27 cellular contexts compared by ENCODE assay signal in the genomic region with DNA sequence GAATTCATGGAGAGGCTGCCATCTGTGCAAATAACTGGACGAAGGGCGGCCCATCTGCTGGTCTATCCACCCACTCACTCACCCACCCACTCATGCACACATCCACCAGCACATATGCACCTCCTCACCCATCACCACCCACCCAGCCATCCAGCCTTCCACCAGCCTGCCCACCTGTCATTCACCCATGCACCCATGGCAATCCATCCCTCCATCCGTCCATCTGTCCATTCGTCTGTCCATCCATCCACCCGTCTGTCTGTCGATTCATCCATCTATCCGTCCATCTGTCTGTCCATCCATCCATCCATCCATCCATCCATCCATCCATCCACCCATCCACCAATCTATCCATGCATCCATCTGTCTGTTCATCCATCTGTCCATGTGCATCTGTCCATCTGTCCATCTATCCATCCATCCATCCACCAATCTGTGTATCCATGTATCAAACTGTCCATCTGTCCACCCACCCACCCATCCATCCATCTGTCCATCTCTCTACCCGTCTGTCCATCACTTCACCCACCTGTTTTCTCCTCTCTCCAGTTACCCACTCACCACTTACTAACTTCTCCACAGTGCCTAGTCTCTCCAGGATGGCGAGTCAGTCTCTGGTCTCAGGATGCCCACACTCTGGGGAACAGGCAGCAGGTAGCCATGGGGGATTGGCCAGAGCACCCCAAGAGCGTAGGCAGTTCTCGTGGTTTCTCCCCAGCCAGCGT. TPM values are rescaled to one million over a fixed set of nuclear protein-coding genes. Genes with fewer than 3 reads are reported as not detected.
"Had no signal": no experiment of that assay in that cellular context is flagged by ENCODE, and none has a peak within 500 bp of the region (broad histone marks: within the 10 kb centered on the region; RNA-seq: fewer than 3 reads in every experiment).

No MANE protein-coding gene starts in this region.

- H3K36me3 Mint-ChIP-seq: activated naive CD4-positive, alpha-beta T cell treated with anti-CD3 and anti-CD28 coated beads, Interleukin-2, amount 50 U/mL, for 72 hours; brain had no signal

- DNase-seq: activated CD4-positive, alpha-beta T cell treated with anti-CD3 and anti-CD28 coated beads for 4 hours; activated CD8-positive, alpha-beta T cell treated with anti-CD3 and anti-CD28 coated beads for 36 hours; activated effector memory CD4-positive, alpha-beta T cell treated with Interleukin-2 at 50 U/mL for 16 hours; activated naive CD4-positive, alpha-beta T cell; activated naive CD8-positive, alpha-beta T cell treated with anti-CD3 and anti-CD28 coated beads, Interleukin-2, amount 50 U/mL, for 24 hours; activated T-cell treated with anti-CD3 and anti-CD28 coated beads, Interleukin-2, amount 50 U/mL, for 24 hours; amniotic stem cell; Karpas-422; MM.1S; NCI-H1105; NCI-H1436; NCI-H1694 treated with DMSO at 0.1 percent for 48 hours; NCI-H2029 treated with DMSO at 0.1 percent for 48 hours; NCI-H345; NCI-H510A treated with DMSO at 0.1 percent for 48 hours; NCI-H69; NK-92 treated with Interleukin-12 subunit alpha and Interleukin-12 subunit beta, amount 100 ng/mL, for 24 hours; OCI-M1; SIG-M5; T-helper 17 cell had no signal

- FAIRE-seq: astrocyte had no signal

- H3K9me3 Mint-ChIP-seq: activated CD8-positive, alpha-beta T cell treated with anti-CD3 and anti-CD28 coated beads for 36 hours; activated naive CD4-positive, alpha-beta T cell treated with anti-CD3 and anti-CD28 coated beads, Interleukin-2, amount 50 U/mL, for 72 hours; activated naive CD8-positive, alpha-beta T cell treated with anti-CD3 and anti-CD28 coated beads, Interleukin-2, amount 50 U/mL, for 24 hours; activated T-helper 1 cell treated with anti-CD3 and anti-CD28 coated beads, Interleukin-12 subunit alpha, Interleukin-12 subunit beta, Interleukin-2, Interleukin-4 antibody, amounts not matched to agents 30 ng/mL and 10 ng/mL and 1 ng/mL, durations not matched to agents 14 hours and 24 hours and 36 hours had no signal

- H3K27me3 Mint-ChIP-seq: activated CD8-positive, alpha-beta T cell treated with anti-CD3 and anti-CD28 coated beads for 36 hours; activated naive CD8-positive, alpha-beta T cell treated with anti-CD3 and anti-CD28 coated beads, Interleukin-2, amount 50 U/mL, for 24 hours; activated T-cell treated with anti-CD3 and anti-CD28 coated beads, Interleukin-2, amount 50 U/mL, for 24 hours; T-helper 17 cell had no signal

- H3K36me3 ChIP-seq: cardiac muscle cell had no signal

- H3K4me1 Mint-ChIP-seq: activated naive CD8-positive, alpha-beta T cell treated with anti-CD3 and anti-CD28 coated beads, Interleukin-2, amount 50 U/mL, for 24 hours; brain; T-helper 17 cell had no signal

- ATAC-seq: activated CD8-positive, alpha-beta T cell treated with anti-CD3 and anti-CD28 coated beads for 36 hours; activated naive CD4-positive, alpha-beta T cell treated with anti-CD3 and anti-CD28 coated beads, Interleukin-2, amount 50 U/mL, for 72 hours; activated naive CD8-positive, alpha-beta T cell treated with anti-CD3 and anti-CD28 coated beads, Interleukin-2, amount 50 U/mL, for 24 hours; T-helper 17 cell had no signal

- H3K4me3 Mint-ChIP-seq: activated CD8-positive, alpha-beta T cell treated with anti-CD3 and anti-CD28 coated beads for 36 hours; activated naive CD8-positive, alpha-beta T cell treated with anti-CD3 and anti-CD28 coated beads, Interleukin-2, amount 50 U/mL, for 24 hours; activated T-cell treated with anti-CD3 and anti-CD28 coated beads, Interleukin-2, amount 50 U/mL, for 24 hours; activated T-helper 1 cell treated with anti-CD3 and anti-CD28 coated beads, Interleukin-12 subunit alpha, Interleukin-12 subunit beta, Interleukin-2, Interleukin-4 antibody, amounts not matched to agents 30 ng/mL and 10 ng/mL and 1 ng/mL, durations not matched to agents 14 hours and 24 hours and 36 hours; brain; T-helper 17 cell had no signal

- H3K27ac ChIP-seq: cardiac muscle cell, RWPE1, VCaP had no signal

- H3K27ac Mint-ChIP-seq: activated CD8-positive, alpha-beta T cell treated with anti-CD3 and anti-CD28 coated beads for 36 hours; activated naive CD4-positive, alpha-beta T cell treated with anti-CD3 and anti-CD28 coated beads, Interleukin-2, amount 50 U/mL, for 72 hours; activated naive CD8-positive, alpha-beta T cell treated with anti-CD3 and anti-CD28 coated beads, Interleukin-2, amount 50 U/mL, for 24 hours; activated T-cell treated with anti-CD3 and anti-CD28 coated beads, Interleukin-2, amount 50 U/mL, for 24 hours; activated T-helper 1 cell treated with anti-CD3 and anti-CD28 coated beads, Interleukin-12 subunit alpha, Interleukin-12 subunit beta, Interleukin-2, Interleukin-4 antibody, amounts not matched to agents 30 ng/mL and 10 ng/mL and 1 ng/mL, durations not matched to agents 14 hours and 24 hours and 36 hours; brain; T-helper 17 cell had no signal

- H3K4me3 ChIP-seq: cardiac muscle cell had no signal

RNA-seq across cellular contexts. Expression of gene TRPM5, which starts 8.9 kb away (rescaled TPM):
- total RNA-seq: activated CD8-positive, alpha-beta T cell treated with anti-CD3 and anti-CD28 coated beads for 36 hours; activated naive CD4-positive, alpha-beta T cell treated with anti-CD3 and anti-CD28 coated beads, Interleukin-2, amount 50 U/mL, for 72 hours; activated T-helper 1 cell treated with anti-CD3 and anti-CD28 coated beads, Interleukin-12 subunit alpha, Interleukin-12 subunit beta, Interleukin-2, Interleukin-4 antibody, amounts not matched to agents 30 ng/mL and 10 ng/mL and 1 ng/mL, durations not matched to agents 14 hours and 24 hours and 36 hours; astrocyte had no signal

RNA-seq across cellular contexts. Expression of gene KCNQ1, which starts 9.4 kb away (rescaled TPM):
- total RNA-seq: astrocyte had no signal
